1 cellular context compared by ENCODE assay signal in the genomic region with DNA sequence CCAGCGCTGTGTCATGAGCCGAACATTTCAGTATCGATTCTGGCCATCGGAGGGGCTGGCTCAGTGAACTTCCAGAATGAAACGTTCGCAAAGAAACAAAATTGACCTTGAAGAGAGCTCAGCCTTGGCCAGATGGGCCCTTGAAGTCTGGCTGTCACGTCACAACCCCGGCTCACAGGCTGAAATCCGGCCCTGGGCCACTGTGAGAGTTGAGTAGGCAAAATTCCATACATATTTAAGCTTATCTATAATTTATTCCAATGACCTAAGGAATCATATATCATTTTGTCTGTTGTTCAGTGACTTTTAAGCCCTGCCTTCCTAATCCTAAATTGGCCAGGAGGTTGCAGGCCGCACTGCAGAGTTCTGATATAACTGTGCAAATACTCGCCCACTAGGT.
A peak's percentile ranks its signal among the peaks of the same experiment; 100 is the strongest.
TF ChIP-seq lines count a peak whose summit lies in the region.

No MANE protein-coding gene starts in this region.

TF ChIP-seq in K562, 482 proteins besides CTCF, POLR2A, EP300 and RAD21:
- TF ChIP-seq MEIS2 (IDR thresholded peaks at IDR 0.05; ENCODE audit: partially characterized antibody) = peak; percentile 3
